ENCODE assay signal across 1 cellular context in genomic region chr17:57255182-57255775, GRCh38.
TF ChIP-seq lines count a peak whose summit lies in the region.

No MANE protein-coding gene starts in this region.

TF ChIP-seq in HepG2, 621 proteins besides CTCF, POLR2A, EP300 and RAD21 (continued from another document):
- no peak for TF ChIP-seq HNRNPH1 (optimal IDR thresholded peaks at IDR 0.05; ENCODE audit: low read depth, low read length)
- no peak for TF ChIP-seq ZNF501 (CRISPR knock-in tag; IDR thresholded peaks at IDR 0.05)
- 0 out of 2 replicates have a peak, but pooled peaks have one; percentile 44 for TF ChIP-seq ATF7-NPFF (CRISPR knock-in tag; IDR thresholded peaks at IDR 0.05; ENCODE audit: low read depth)
- 0 out of 2 replicates have a peak, but pooled peaks have one; percentile 15 for TF ChIP-seq ZBTB7A (CRISPR knock-in tag; IDR thresholded peaks at IDR 0.05)
- 0 out of 2 replicates have a peak, but pooled peaks have one; percentile 4 for TF ChIP-seq AHDC1 (CRISPR knock-in tag; IDR thresholded peaks at IDR 0.05; ENCODE audit: borderline replicate concordance)
